22 cellular contexts compared by ENCODE assay signal in the genomic region with DNA sequence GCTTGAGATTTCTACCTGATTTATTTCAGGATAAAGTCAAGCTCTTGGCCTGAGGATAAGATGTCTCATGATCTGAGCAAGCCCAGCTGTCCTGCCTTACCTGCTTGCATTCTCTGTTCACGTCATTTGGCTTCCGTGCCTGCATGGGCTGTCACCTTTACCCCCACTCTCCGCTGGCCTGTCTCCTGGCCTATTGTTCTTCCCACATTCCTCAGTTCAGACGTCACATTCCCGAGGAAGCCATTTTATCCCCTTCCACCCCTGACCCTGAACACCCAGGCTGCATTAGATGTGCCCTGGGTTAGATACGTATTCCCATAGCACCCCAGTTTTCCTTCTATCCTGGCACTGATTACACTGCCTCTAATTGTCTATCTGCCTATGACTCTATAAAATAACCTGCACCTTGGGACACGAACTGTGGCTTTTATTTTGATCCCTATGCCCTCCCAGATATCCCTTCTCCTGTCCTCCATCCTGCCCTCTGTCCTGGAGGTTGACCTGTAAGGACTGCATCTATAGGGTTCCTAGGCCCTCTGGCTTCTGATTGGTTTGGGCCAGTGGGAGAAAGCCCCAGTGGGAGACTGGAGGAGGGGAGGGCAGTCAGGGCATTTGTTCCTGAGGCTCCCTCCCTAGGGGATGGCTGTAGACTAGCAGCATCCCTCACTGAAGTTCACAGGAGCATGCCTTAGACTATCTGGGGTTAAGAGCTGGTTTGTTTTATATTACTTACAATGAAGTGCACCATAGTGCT. TPM values are rescaled to one million over a fixed set of nuclear protein-coding genes. Genes with fewer than 3 reads are reported as not detected.
A peak's percentile ranks its signal among the peaks of the same experiment; 100 is the strongest.
DNase-seq lines count a peak whose midpoint lies in the region; ATAC-seq and TF ChIP-seq lines count a peak whose summit lies in the region.
"Had no signal": no experiment of that assay in that cellular context is flagged by ENCODE, and none has a peak within 500 bp of the region (broad histone marks: within the 10 kb centered on the region; RNA-seq: fewer than 3 reads in every experiment).

No MANE protein-coding gene starts in this region.

- TF ChIP-seq CTCF in Caco-2 (IDR thresholded peaks at IDR 0.05; ENCODE audit: insufficient read depth in 1 of 2, low read depth in 1 of 2, low read length in 1 of 2, severe bottlenecking in 1 of 2, unreplicated experiment in 1 of 2) (no peak), PC-9 (conservative IDR thresholded peaks at IDR 0.05) (no peak), esophagus muscularis mucosa (IDR thresholded peaks at IDR 0.05) (no peak), dorsolateral prefrontal cortex (IDR thresholded peaks at IDR 0.05 in 54 of 56, conservative IDR thresholded peaks at IDR 0.05 in 2 of 56; ENCODE audit: low read depth in 1 of 56, partially characterized antibody in 56 of 56) (no peak)

- 59% methylated on average over 7 of the region's 7 CpGs for WGBS in esophagus muscularis mucosa
- 15 to 22% methylated on average over 6 to 7 of the region's 7 CpGs for WGBS in mesodermal cell (ENCODE audit: insufficient coverage in 2 of 2), 2 experiments

- H3K9me3 ChIP-seq in Caco-2 (no peaks in the 10 kb centered on the region), PC-9 (ENCODE audit: insufficient read depth, low read depth) (no peaks in the 10 kb centered on the region), esophagus muscularis mucosa (no peaks in the 10 kb centered on the region), mesodermal cell (ENCODE audit: control insufficient read depth, low read length) (no peaks in the 10 kb centered on the region)
- H3K9me3 ChIP-seq: ovary, upper lobe of left lung had no signal

- peaks cover 35% of the 10 kb centered on the region for H3K4me1 Mint-ChIP-seq in Caco-2 (ENCODE audit: low read depth, unreplicated experiment)
- H3K4me1 Mint-ChIP-seq in effector memory CD8-positive, alpha-beta T cell (ENCODE audit: low read depth in 2 of 2), result no peaks in the 10 kb centered on the region
- H3K4me1 Mint-ChIP-seq: CD4-positive, CD25-positive, alpha-beta regulatory T cell; stimulated activated memory B cell treated with anti-CD40 and anti-IgM and Interleukin-4, amounts not matched to agents 10 μg/mL and 1 μg/mL and 100 μg/mL, for 72 hours; T-cell had no signal

- no peaks in the 10 kb centered on the region for H3K79me2 ChIP-seq in PC-9 (ENCODE audit: low read depth)

- TF ChIP-seq EP300 in esophagus muscularis mucosa (IDR thresholded peaks at IDR 0.05), result no peak

- no peaks in the 10 kb centered on the region for H4K20me1 ChIP-seq in PC-9 (ENCODE audit: insufficient read depth)

- peak overlapping the region; percentile 51 for H3K27ac ChIP-seq in PC-9
- no peak overlapping the region for H3K27ac ChIP-seq in esophagus muscularis mucosa (replicated peaks in 1 of 4)
- peak overlapping the region; percentile 58 for H3K27ac ChIP-seq in mesodermal cell (ENCODE audit: low read depth, low read length, severe bottlenecking)
- no peak overlapping the region for H3K27ac ChIP-seq in dorsolateral prefrontal cortex
- H3K27ac ChIP-seq: ovary, upper lobe of left lung, WERI-Rb-1 had no signal

- peaks cover 6% of the 10 kb centered on the region for H3K36me3 Mint-ChIP-seq in Caco-2 (ENCODE audit: insufficient read depth, unreplicated experiment)
- H3K36me3 Mint-ChIP-seq in effector memory CD8-positive, alpha-beta T cell (ENCODE audit: insufficient read depth), result no peaks in the 10 kb centered on the region
- H3K36me3 Mint-ChIP-seq: CD4-positive, CD25-positive, alpha-beta regulatory T cell; stimulated activated memory B cell treated with anti-CD40 and anti-IgM and Interleukin-4, amounts not matched to agents 10 μg/mL and 1 μg/mL and 100 μg/mL, for 72 hours; T-cell had no signal

- BruUV-seq in Caco-2 (replicated peaks; lab: Mats Ljungman, UMichigan), result TSS peak; percentile 98
- no TSS peak for BruUV-seq in PC-9 (replicated peaks; lab: Mats Ljungman, UMichigan)

- H3K4me2 ChIP-seq in PC-9, result peak overlapping the region; percentile 67

- H3K4me3 ChIP-seq in Caco-2 (ENCODE audit: low read depth, low read length) (no peak overlapping the region), PC-9 (peak overlapping the region; percentile 33; the same call in 1 of the 2 replicates), esophagus muscularis mucosa (no peak overlapping the region), mesodermal cell (ENCODE audit: extremely low read depth, insufficient read depth, low read length, poor library complexity, severe bottlenecking) (no peak overlapping the region), dorsolateral prefrontal cortex (no peak overlapping the region)
- H3K4me3 ChIP-seq: ovary, skin epidermis, upper lobe of left lung had no signal

- no peak for TF ChIP-seq POLR2A in esophagus muscularis mucosa (IDR thresholded peaks at IDR 0.05; ENCODE audit: low read depth)

- H3K9me2 ChIP-seq in PC-9 (ENCODE audit: insufficient read depth), result no peaks in the 10 kb centered on the region

- DNase-seq in Caco-2 (peak; percentile 88 to 93), PC-9 (peak; percentile 66 to 78), esophagus muscularis mucosa (ENCODE audit: extremely low spot score) (peak; percentile 68), GM19240 (ENCODE audit: insufficient read length, low spot score) (no peak), NCI-H2107 (lab: John Stamatoyannopoulos, UW) (no peak), dorsolateral prefrontal cortex (no peak)
- DNase-seq in effector memory CD8-positive, alpha-beta T cell, result no peak
- DNase-seq: activated CD4-positive, alpha-beta memory T cell treated with anti-CD3 and anti-CD28 coated beads, Interleukin-2, amount 10 ng/mL, durations not matched to agents 7 days and 5 days; CD4-positive, CD25-positive, alpha-beta regulatory T cell; DMS53; KG1; kidney; NCI-H1092 treated with DMSO at 0.1 percent for 48 hours; NCI-H69; ovary; T-cell; upper lobe of left lung; WERI-Rb-1 had no signal

- no peaks in the 10 kb centered on the region for H3K27me3 ChIP-seq in Caco-2 (replicated peaks; ENCODE audit: control insufficient read depth, insufficient read depth, low read length)
- H3K27me3 ChIP-seq in PC-9 (ENCODE audit: insufficient read depth, low read depth), result no peaks in the 10 kb centered on the region
- peaks cover 0 to 8% (median 0%) of the 10 kb centered on the region in 4 donors for H3K27me3 ChIP-seq in esophagus muscularis mucosa
- peaks cover 0 to 18% (median 0%) of the 10 kb centered on the region in 45 donors for H3K27me3 ChIP-seq in dorsolateral prefrontal cortex
- H3K27me3 ChIP-seq: ovary, upper lobe of left lung had no signal

- H3K36me3 ChIP-seq in Caco-2 (ENCODE audit: control insufficient read depth, insufficient read depth, low read length) (no peaks in the 10 kb centered on the region), PC-9 (ENCODE audit: low read depth) (no peaks in the 10 kb centered on the region), esophagus muscularis mucosa (no peaks in the 10 kb centered on the region), mesodermal cell (ENCODE audit: control insufficient read depth, insufficient read depth, low read length) (no peaks in the 10 kb centered on the region)
- H3K36me3 ChIP-seq: ovary, upper lobe of left lung, WERI-Rb-1 had no signal

- peaks cover 6% of the 10 kb centered on the region for H3K9me3 Mint-ChIP-seq in Caco-2 (ENCODE audit: unreplicated experiment)
- H3K9me3 Mint-ChIP-seq in effector memory CD8-positive, alpha-beta T cell, result no peaks in the 10 kb centered on the region
- H3K9me3 Mint-ChIP-seq: activated CD4-positive, alpha-beta memory T cell treated with anti-CD3 and anti-CD28 coated beads, Interleukin-2, amount 10 ng/mL, durations not matched to agents 7 days and 5 days; activated T-helper 1 cell treated with anti-CD3 and anti-CD28 coated beads, Interleukin-12 subunit alpha, Interleukin-12 subunit beta, Interleukin-2, Interleukin-4 antibody, amounts not matched to agents 30 ng/mL and 10 ng/mL and 1 ng/mL, durations not matched to agents 14 hours and 24 hours and 36 hours; CD4-positive, CD25-positive, alpha-beta regulatory T cell; stimulated activated memory B cell treated with anti-CD40 and anti-IgM and Interleukin-4, amounts not matched to agents 10 μg/mL and 1 μg/mL and 100 μg/mL, for 72 hours; T-cell had no signal

- peaks cover 45% of the 10 kb centered on the region for H3K4me1 ChIP-seq in Caco-2
- peaks cover 18% of the 10 kb centered on the region for H3K4me1 ChIP-seq in PC-9 (replicated peaks; ENCODE audit: insufficient read depth)
- no peaks in the 10 kb centered on the region for H3K4me1 ChIP-seq in esophagus muscularis mucosa
- peaks cover 17% of the 10 kb centered on the region for H3K4me1 ChIP-seq in mesodermal cell (ENCODE audit: control insufficient read depth, insufficient read depth, low read length, poor library complexity, severe bottlenecking)
- H3K4me1 ChIP-seq: upper lobe of left lung had no signal

- POLR2A ChIA-PET in Caco-2 (lab: Charles Lee), result interaction anchor here (0.8 to 1.2 kb wide), 3 partner anchors 8 to 80 kb away, joined by 3 to 8 read pairs (median 5); partner anchors contain the start of gene UBE2Q2
- POLR2A ChIA-PET in PC-9 (lab: Charles Lee; ENCODE audit: unreplicated experiment), result interaction anchor here (0.6 kb wide), 1 partner anchor 455 kb away, joined by 3 read pairs; the partner anchor contains the start of gene MAN2C1

- H3F3A ChIP-seq in PC-9 (ENCODE audit: insufficient read depth, low read depth), result no peaks in the 10 kb centered on the region

- no peak for ATAC-seq in effector memory CD8-positive, alpha-beta T cell (replicated peaks)
- ATAC-seq: stimulated activated memory B cell treated with anti-CD40 and anti-IgM and Interleukin-4, amounts not matched to agents 10 μg/mL and 1 μg/mL and 100 μg/mL, for 72 hours; T-cell had no signal

- CTCF ChIA-PET in Caco-2 (lab: Charles Lee) (interaction anchor here (0.5 to 0.7 kb wide), 5 partner anchors 14 to 315 kb away, joined by 3 read pairs; no protein-coding TSS in a partner anchor), PC-9 (lab: Charles Lee) (no interaction called here)

- peak overlapping the region; percentile 48 for H3K4me3 Mint-ChIP-seq in Caco-2 (ENCODE audit: unreplicated experiment)
- no peak overlapping the region for H3K4me3 Mint-ChIP-seq in effector memory CD8-positive, alpha-beta T cell
- H3K4me3 Mint-ChIP-seq: activated CD4-positive, alpha-beta memory T cell treated with anti-CD3 and anti-CD28 coated beads, Interleukin-2, amount 10 ng/mL, durations not matched to agents 7 days and 5 days; activated T-helper 1 cell treated with anti-CD3 and anti-CD28 coated beads, Interleukin-12 subunit alpha, Interleukin-12 subunit beta, Interleukin-2, Interleukin-4 antibody, amounts not matched to agents 30 ng/mL and 10 ng/mL and 1 ng/mL, durations not matched to agents 14 hours and 24 hours and 36 hours; CD4-positive, CD25-positive, alpha-beta regulatory T cell; stimulated activated memory B cell treated with anti-CD40 and anti-IgM and Interleukin-4, amounts not matched to agents 10 μg/mL and 1 μg/mL and 100 μg/mL, for 72 hours; T-cell had no signal

- H3K27me3 Mint-ChIP-seq in Caco-2 (ENCODE audit: insufficient read depth, unreplicated experiment), result no peaks in the 10 kb centered on the region
- H3K27me3 Mint-ChIP-seq in effector memory CD8-positive, alpha-beta T cell, result peaks cover 16 to 17% of the 10 kb centered on the region in 2 donors

- intact Hi-C loops in Caco-2 (cut with micrococcal nuclease; ENCODE audit: unreplicated experiment), result no loop called here
- intact Hi-C loops in PC-9 (cut with micrococcal nuclease; ENCODE audit: unreplicated experiment), result no loop called here
- intact Hi-C loops in esophagus muscularis mucosa (cut with DNase I), result no loop called here
- intact Hi-C loops in dorsolateral prefrontal cortex (cut with DNase I), result no loop called here

- peak overlapping the region; percentile 79 for H2AFZ ChIP-seq in PC-9

- H3K27ac Mint-ChIP-seq in Caco-2 (ENCODE audit: unreplicated experiment), result peak overlapping the region; percentile 93
- H3K27ac Mint-ChIP-seq in effector memory CD8-positive, alpha-beta T cell, result no peak overlapping the region
- H3K27ac Mint-ChIP-seq: activated CD4-positive, alpha-beta memory T cell treated with anti-CD3 and anti-CD28 coated beads, Interleukin-2, amount 10 ng/mL, durations not matched to agents 7 days and 5 days; activated T-helper 1 cell treated with anti-CD3 and anti-CD28 coated beads, Interleukin-12 subunit alpha, Interleukin-12 subunit beta, Interleukin-2, Interleukin-4 antibody, amounts not matched to agents 30 ng/mL and 10 ng/mL and 1 ng/mL, durations not matched to agents 14 hours and 24 hours and 36 hours; stimulated activated memory B cell treated with anti-CD40 and anti-IgM and Interleukin-4, amounts not matched to agents 10 μg/mL and 1 μg/mL and 100 μg/mL, for 72 hours; T-cell had no signal

RNA-seq across cellular contexts. Expression of gene UBE2Q2, which starts 19.2 kb away (rescaled TPM):
- total RNA-seq in Caco-2 (2022) (40.5 and 41.9 TPM in 2 replicates), PC-9 (2021) (15.6 and 20.0 TPM in 2 replicates), esophagus muscularis mucosa (10 to 100 TPM; 64.3 to 76.7 (median 73.3) TPM), dorsolateral prefrontal cortex (10 to 100 TPM; 18.3 to 37.6 (median 26.2) TPM)
- 29.2 TPM for polyA plus RNA-seq in mesodermal cell (2013, experiment 1 of 2)
- polyA plus RNA-seq in mesodermal cell (2013, experiment 2 of 2), result 40.5 TPM

Comparison
In these comparisons a context has a peak if more than half of its experiments do, and no peak if none do; other contexts are left out.
1. DNase-seq: peak in Caco-2 (2 of 2), PC-9 (2 of 2) and esophagus muscularis mucosa (single experiment); none in GM19240 (single experiment), NCI-H2107 (single experiment), effector memory CD8-positive, alpha-beta T cell (0 of 3) and dorsolateral prefrontal cortex (0 of 10).
2. H3K27ac ChIP-seq: peak in PC-9 (single experiment) and mesodermal cell (single experiment); none in esophagus muscularis mucosa (0 of 4) and dorsolateral prefrontal cortex (0 of 59).